ENCODE assay signal across 22 cellular contexts in the genomic region with DNA sequence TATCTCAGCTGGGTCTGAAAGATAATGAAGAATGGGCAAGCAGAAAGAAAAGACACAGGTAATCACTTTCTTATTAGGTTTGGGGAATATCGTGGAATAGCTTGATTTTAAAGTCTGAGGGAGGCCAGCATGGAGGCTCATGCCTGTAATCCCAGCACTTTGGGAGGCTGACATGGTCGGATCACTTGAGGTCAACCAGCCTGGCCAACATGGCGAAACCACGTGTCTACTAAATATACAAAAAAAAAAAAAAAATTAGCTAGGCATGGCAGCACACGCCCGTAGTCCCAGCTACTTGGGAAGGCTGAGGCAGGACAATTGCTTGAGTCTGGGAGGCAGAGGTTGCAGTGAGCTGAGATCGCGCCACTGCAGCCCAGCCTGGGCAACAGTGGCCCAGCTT. TPM values are rescaled to one million over a fixed set of nuclear protein-coding genes. Genes with fewer than 3 reads are reported as not detected.
DNase-seq lines count a peak whose midpoint lies in the region; ATAC-seq and TF ChIP-seq lines count a peak whose summit lies in the region.
"Had no signal": no experiment of that assay in that cellular context is flagged by ENCODE, and none has a peak within 500 bp of the region (broad histone marks: within the 10 kb centered on the region; RNA-seq: fewer than 3 reads in every experiment).

No MANE protein-coding gene starts in this region.

- H3K27me3 ChIP-seq in GM23338 (ENCODE audit: insufficient read depth) (no peaks in the 10 kb centered on the region), neural progenitor cell (no peaks in the 10 kb centered on the region), endodermal cell (ENCODE audit: control insufficient read depth, insufficient read depth, low read length, poor library complexity, severe bottlenecking) (no peaks in the 10 kb centered on the region)
- H3K27me3 ChIP-seq: heart left ventricle, ovary, SJSA1 had no signal

- 0 out of 2 replicates have a peak, but pooled peaks cover 4% of the 10 kb centered on the region for H3K9me2 ChIP-seq in GM23338 (ENCODE audit: insufficient read depth)

- no peaks in the 10 kb centered on the region; the same call in 1 of the 2 replicates for H4K20me1 ChIP-seq in GM23338 (replicated peaks; ENCODE audit: insufficient read depth)
- peaks cover 13% of the 10 kb centered on the region for H4K20me1 ChIP-seq in neural progenitor cell (ENCODE audit: low read depth)

- no peak overlapping the region for H3K27ac Mint-ChIP-seq in GM23338
- H3K27ac Mint-ChIP-seq in activated T-helper 17 cell treated with anti-CD3 and anti-CD28 coated beads, Interleukin-2, amount 50 U/mL, for 72 hours: peak overlapping the region; percentile 82
- H3K27ac Mint-ChIP-seq in neural progenitor cell: peak overlapping the region; percentile 99
- H3K27ac Mint-ChIP-seq in endodermal cell: no peak overlapping the region

- H3K4me3 ChIP-seq in GM23338: no peak overlapping the region
- H3K4me3 ChIP-seq in neural progenitor cell: no peak overlapping the region
- H3K4me3 ChIP-seq in endodermal cell (ENCODE audit: low read length): no peak overlapping the region
- H3K4me3 ChIP-seq: GM12878, ovary, PC-9, SJSA1 had no signal

- H3K4me2 ChIP-seq in GM23338: no peak overlapping the region; the same call in 1 of the 2 replicates
- no peak overlapping the region for H3K4me2 ChIP-seq in neural progenitor cell

- H3K27me3 Mint-ChIP-seq in activated T-cell treated with anti-CD3 and anti-CD28 coated beads, Interleukin-2, amount 50 U/mL, for 4 hours (ENCODE audit: low read depth): no peaks in the 10 kb centered on the region
- H3K27me3 Mint-ChIP-seq in GM23338 (ENCODE audit: insufficient read depth, low read depth, poor library complexity): peaks cover 22% of the 10 kb centered on the region
- H3K27me3 Mint-ChIP-seq in activated T-helper 17 cell treated with anti-CD3 and anti-CD28 coated beads, Interleukin-2, amount 50 U/mL, for 72 hours: no peaks in the 10 kb centered on the region
- peaks cover 10% of the 10 kb centered on the region for H3K27me3 Mint-ChIP-seq in neural progenitor cell (ENCODE audit: insufficient read depth, low read depth)
- peaks cover 2% of the 10 kb centered on the region for H3K27me3 Mint-ChIP-seq in endodermal cell (ENCODE audit: insufficient read depth)

- H3F3A ChIP-seq in GM23338 (replicated peaks; ENCODE audit: low read depth) (peaks cover 14% of the 10 kb centered on the region), neural progenitor cell (ENCODE audit: low read depth) (peaks cover 21% of the 10 kb centered on the region)

- no peaks in the 10 kb centered on the region for H3K36me3 Mint-ChIP-seq in activated T-cell treated with anti-CD3 and anti-CD28 coated beads, Interleukin-2, amount 50 U/mL, for 4 hours (ENCODE audit: insufficient read depth)
- H3K36me3 Mint-ChIP-seq in GM23338 (ENCODE audit: low read depth): peaks cover 9% of the 10 kb centered on the region
- peaks cover 4% of the 10 kb centered on the region for H3K36me3 Mint-ChIP-seq in activated T-helper 17 cell treated with anti-CD3 and anti-CD28 coated beads, Interleukin-2, amount 50 U/mL, for 72 hours (ENCODE audit: low read depth)
- H3K36me3 Mint-ChIP-seq in neural progenitor cell: peaks cover 9% of the 10 kb centered on the region
- peaks cover 7% of the 10 kb centered on the region for H3K36me3 Mint-ChIP-seq in endodermal cell (ENCODE audit: low read depth)

- H3K4me1 ChIP-seq in GM23338 (ENCODE audit: insufficient read depth) (peaks cover 15% of the 10 kb centered on the region), neural progenitor cell (peaks cover 14% of the 10 kb centered on the region), endodermal cell (ENCODE audit: control insufficient read depth, insufficient read depth, low read length) (no peaks in the 10 kb centered on the region)

- no peaks in the 10 kb centered on the region for H3K9me3 ChIP-seq in neural progenitor cell (ENCODE audit: low read depth)
- no peaks in the 10 kb centered on the region for H3K9me3 ChIP-seq in endodermal cell (ENCODE audit: control insufficient read depth, low read length)
- H3K9me3 ChIP-seq: heart left ventricle, ovary, SJSA1 had no signal

- no peaks in the 10 kb centered on the region for H3K9me3 Mint-ChIP-seq in activated T-cell treated with anti-CD3 and anti-CD28 coated beads, Interleukin-2, amount 50 U/mL, for 4 hours
- H3K9me3 Mint-ChIP-seq in GM23338 (no peaks in the 10 kb centered on the region; the same call in 2 of the 3 replicates), neural progenitor cell (no peaks in the 10 kb centered on the region), endodermal cell (no peaks in the 10 kb centered on the region)
- H3K9me3 Mint-ChIP-seq in activated T-helper 17 cell treated with anti-CD3 and anti-CD28 coated beads, Interleukin-2, amount 50 U/mL, for 72 hours: no peaks in the 10 kb centered on the region

- H3K79me2 ChIP-seq in GM23338 (replicated peaks; ENCODE audit: insufficient read depth): peaks cover 9% of the 10 kb centered on the region
- H3K79me2 ChIP-seq in neural progenitor cell (ENCODE audit: low read depth): peaks cover 22% of the 10 kb centered on the region

- H3K9ac ChIP-seq in neural progenitor cell: no peak overlapping the region
- H3K9ac ChIP-seq in endodermal cell (ENCODE audit: extremely low read depth, low read length, poor library complexity, severe bottlenecking): no peak overlapping the region

- H3K27ac ChIP-seq in GM23338 (ENCODE audit: low read depth) (no peak overlapping the region), neural progenitor cell (no peak overlapping the region), endodermal cell (ENCODE audit: low read depth, low read length) (no peak overlapping the region)
- H3K27ac ChIP-seq: heart left ventricle, ovary, PC-9, SJSA1 had no signal

- TF ChIP-seq CTCF in GM23338 (conservative IDR thresholded peaks at IDR 0.05; ENCODE audit: low read depth in 2 of 2) (no peak), neural progenitor cell (IDR thresholded peaks at IDR 0.05) (no peak), endodermal cell (conservative IDR thresholded peaks at IDR 0.05) (no peak)

- 98% methylated on average over 7 to 8 of the region's 8 CpGs for WGBS in endodermal cell (ENCODE audit: insufficient coverage in 1 of 2, insufficient read length in 1 of 2), 2 experiments

- no peaks in the 10 kb centered on the region for H3K36me3 ChIP-seq in GM23338 (ENCODE audit: insufficient read depth)
- no peaks in the 10 kb centered on the region for H3K36me3 ChIP-seq in neural progenitor cell
- H3K36me3 ChIP-seq in endodermal cell (ENCODE audit: control insufficient read depth, insufficient read depth, low read length): peaks cover 8% of the 10 kb centered on the region
- H3K36me3 ChIP-seq: heart left ventricle, ovary, SJSA1 had no signal

- H2AFZ ChIP-seq in GM23338 (no peak overlapping the region), neural progenitor cell (replicated peaks) (no peak overlapping the region)
- H2AFZ ChIP-seq: PC-9 had no signal

- H3K4me1 Mint-ChIP-seq in activated T-cell treated with anti-CD3 and anti-CD28 coated beads, Interleukin-2, amount 50 U/mL, for 4 hours (ENCODE audit: low read depth): peaks cover 24% of the 10 kb centered on the region
- H3K4me1 Mint-ChIP-seq in GM23338 (peaks cover 22% of the 10 kb centered on the region), neural progenitor cell (peaks cover 26% of the 10 kb centered on the region), endodermal cell (peaks cover 13% of the 10 kb centered on the region)
- H3K4me1 Mint-ChIP-seq in activated T-helper 17 cell treated with anti-CD3 and anti-CD28 coated beads, Interleukin-2, amount 50 U/mL, for 72 hours: peaks cover 12% of the 10 kb centered on the region

- H3K4me3 Mint-ChIP-seq in activated T-cell treated with anti-CD3 and anti-CD28 coated beads, Interleukin-2, amount 50 U/mL, for 4 hours: peak overlapping the region; percentile 37
- peak overlapping the region; percentile 92; the same call in 1 of the 3 replicates for H3K4me3 Mint-ChIP-seq in GM23338
- peak overlapping the region; percentile 89 for H3K4me3 Mint-ChIP-seq in activated T-helper 17 cell treated with anti-CD3 and anti-CD28 coated beads, Interleukin-2, amount 50 U/mL, for 72 hours
- H3K4me3 Mint-ChIP-seq in neural progenitor cell: peak overlapping the region; percentile 92
- no peak overlapping the region for H3K4me3 Mint-ChIP-seq in endodermal cell

- no peak for ATAC-seq in activated T-cell treated with anti-CD3 and anti-CD28 coated beads, Interleukin-2, amount 50 U/mL, for 4 hours
- ATAC-seq in GM23338 (no peak), GM21447 (IDR thresholded peaks at IDR 0.05; ENCODE audit: unreplicated experiment) (no peak)
- no peak for ATAC-seq in activated T-helper 17 cell treated with anti-CD3 and anti-CD28 coated beads, Interleukin-2, amount 50 U/mL, for 72 hours (replicated peaks)
- no peak for ATAC-seq in activated CD4-positive, CD25-positive, alpha-beta regulatory T cell treated with anti-CD3 and anti-CD28 coated beads, Interleukin-2, amount 50 U/mL, for 24 hours
- ATAC-seq: GM12878, heart left ventricle, left ventricle myocardium superior had no signal

- DNase-seq in activated T-cell treated with anti-CD3 and anti-CD28 coated beads, Interleukin-2, amount 50 U/mL, for 4 hours: no peak
- no peak for DNase-seq in activated T-cell treated with anti-CD3 and anti-CD28 coated beads for 4 hours
- no peak for DNase-seq in GM23338 (ENCODE audit: low spot score)
- DNase-seq in neural progenitor cell (ENCODE audit: low spot score): no peak
- no peak for DNase-seq in endodermal cell
- DNase-seq: activated effector memory CD4-positive, alpha-beta T cell treated with anti-CD3 and anti-CD28 coated beads, Interleukin-2, amount 50 U/mL, for 16 hours; amygdala; Calu3; cerebellar nuclear complex; heart left ventricle; Karpas-422; left ventricle myocardium superior; NCI-H2171 treated with DMSO at 0.1 percent for 48 hours; NCI-H774; ovary; PC-9 had no signal

RNA-seq across cellular contexts. Expression of a gene that starts 1.5 kb away (rescaled TPM):
- 10 to 100 TPM; 55.2 to 67.8 (median 60.0) TPM for total RNA-seq in activated T-cell treated with anti-CD3 and anti-CD28 coated beads, Interleukin-2, amount 50 U/mL, for 4 hours
- total RNA-seq in GM23338 (2014; rRNA removed; shearing (Covaris generic)): 139 and 162 TPM in 2 replicates
- 195 and 197 TPM in 2 replicates for polyA plus RNA-seq in GM23338 (2016; fragmentation: Nextera tagmentation; extraction: Ambion mirVana)
- total RNA-seq in activated T-helper 17 cell treated with anti-CD3 and anti-CD28 coated beads, Interleukin-2, amount 50 U/mL, for 72 hours: 10 to 100 TPM; 42.0 to 60.2 TPM
- total RNA-seq in neural progenitor cell (ENCODE audit: low replicate concordance) (63.2 and 106 TPM in 2 replicates), endodermal cell (10 to 100 TPM; 63.0 to 70.2 TPM)
- polyA plus RNA-seq in endodermal cell (2013, experiment 1 of 2): 105 TPM
- 98.0 TPM for polyA plus RNA-seq in endodermal cell (2013, experiment 2 of 2)

RNA-seq across cellular contexts. Expression of a gene that starts 1.9 kb away (rescaled TPM):
- 1 to 10 TPM in 2 of 3 donors, under 1 TPM in 1; 0.58 to 1.5 (median 1.3) TPM for total RNA-seq in activated T-cell treated with anti-CD3 and anti-CD28 coated beads, Interleukin-2, amount 50 U/mL, for 4 hours
- 3.6 and 8.1 TPM in 2 replicates for total RNA-seq in GM23338 (2014; rRNA removed; shearing (Covaris generic))
- polyA plus RNA-seq in GM23338 (2016; fragmentation: Nextera tagmentation; extraction: Ambion mirVana): 4.1 and 5.6 TPM in 2 replicates
- total RNA-seq in activated T-helper 17 cell treated with anti-CD3 and anti-CD28 coated beads, Interleukin-2, amount 50 U/mL, for 72 hours: 1 to 10 TPM; 1.3 to 1.4 TPM
- total RNA-seq in neural progenitor cell (ENCODE audit: low replicate concordance) (1.0 TPM in 2 replicates), endodermal cell (1 to 10 TPM; 1.4 to 2.7 TPM)
- polyA plus RNA-seq in endodermal cell (2013, experiment 1 of 2): 1.9 TPM
- polyA plus RNA-seq in endodermal cell (2013, experiment 2 of 2): 2.4 TPM
- total RNA-seq: left ventricle myocardium superior had no signal

RNA-seq across cellular contexts. Expression of a gene that starts 9.2 kb away (rescaled TPM):
- total RNA-seq in activated T-cell treated with anti-CD3 and anti-CD28 coated beads, Interleukin-2, amount 50 U/mL, for 4 hours: not detected
- total RNA-seq in GM23338 (2014; rRNA removed; shearing (Covaris generic)): 1.3 and 5.4 TPM in 2 replicates
- 1.9 and 2.3 TPM in 2 replicates for polyA plus RNA-seq in GM23338 (2016; fragmentation: Nextera tagmentation; extraction: Ambion mirVana)
- 1 to 10 TPM in 1 of 2 donors, under 1 TPM in 1; 0.50 to 1.6 TPM for total RNA-seq in activated T-helper 17 cell treated with anti-CD3 and anti-CD28 coated beads, Interleukin-2, amount 50 U/mL, for 72 hours
- total RNA-seq in neural progenitor cell (ENCODE audit: low replicate concordance) (0.37 and 6.6 TPM in 2 replicates), endodermal cell (under 1 TPM; 0.38 to 0.42 TPM)
- polyA plus RNA-seq in endodermal cell (2013, experiment 1 of 2): 4.4 TPM
- 2.2 TPM for polyA plus RNA-seq in endodermal cell (2013, experiment 2 of 2)
- total RNA-seq: SJSA1, subcutaneous adipose tissue had no signal

RNA-seq across cellular contexts. Expression of a gene that starts 21.6 kb away (rescaled TPM):
- 1 to 10 TPM; 6.9 to 7.6 (median 6.9) TPM for total RNA-seq in activated T-cell treated with anti-CD3 and anti-CD28 coated beads, Interleukin-2, amount 50 U/mL, for 4 hours
- 32.1 and 40.5 TPM in 2 replicates for total RNA-seq in GM23338 (2014; rRNA removed; shearing (Covaris generic))
- 4.7 and 6.2 TPM in 2 replicates for polyA plus RNA-seq in GM23338 (2016; fragmentation: Nextera tagmentation; extraction: Ambion mirVana)
- 1 to 10 TPM; 3.0 to 3.1 TPM for total RNA-seq in activated T-helper 17 cell treated with anti-CD3 and anti-CD28 coated beads, Interleukin-2, amount 50 U/mL, for 72 hours
- total RNA-seq in neural progenitor cell (ENCODE audit: low replicate concordance) (7.3 and 21.4 TPM in 2 replicates), endodermal cell (10 to 100 TPM; 48.0 to 51.4 TPM)
- 26.6 TPM for polyA plus RNA-seq in endodermal cell (2013, experiment 1 of 2)
- 28.6 TPM for polyA plus RNA-seq in endodermal cell (2013, experiment 2 of 2)

RNA-seq across cellular contexts. Expression of a gene that starts 34.8 kb away (rescaled TPM):
- 10 to 100 TPM; 54.9 to 67.3 (median 64.1) TPM for total RNA-seq in activated T-cell treated with anti-CD3 and anti-CD28 coated beads, Interleukin-2, amount 50 U/mL, for 4 hours
- total RNA-seq in GM23338 (2014; rRNA removed; shearing (Covaris generic)): 31.8 and 42.0 TPM in 2 replicates
- 13.2 and 13.9 TPM in 2 replicates for polyA plus RNA-seq in GM23338 (2016; fragmentation: Nextera tagmentation; extraction: Ambion mirVana)
- 100 to 1,000 TPM in 1 of 2 donors, 10 to 100 TPM in 1; 85.4 to 165 TPM for total RNA-seq in activated T-helper 17 cell treated with anti-CD3 and anti-CD28 coated beads, Interleukin-2, amount 50 U/mL, for 72 hours
- total RNA-seq in neural progenitor cell (ENCODE audit: low replicate concordance) (5.2 and 28.1 TPM in 2 replicates), endodermal cell (10 to 100 TPM; 48.6 to 57.6 TPM)
- 55.5 TPM for polyA plus RNA-seq in endodermal cell (2013, experiment 1 of 2)
- polyA plus RNA-seq in endodermal cell (2013, experiment 2 of 2): 51.2 TPM

Comparison
In these comparisons a context has a peak if more than half of its experiments do, and no peak if none do; other contexts are left out.
1. H3K27ac Mint-ChIP-seq: peak in activated T-helper 17 cell treated with anti-CD3 and anti-CD28 coated beads, Interleukin-2, amount 50 U/mL, for 72 hours (single experiment) and neural progenitor cell (single experiment); none in GM23338 (single experiment) and endodermal cell (single experiment).